In the genomic region with DNA sequence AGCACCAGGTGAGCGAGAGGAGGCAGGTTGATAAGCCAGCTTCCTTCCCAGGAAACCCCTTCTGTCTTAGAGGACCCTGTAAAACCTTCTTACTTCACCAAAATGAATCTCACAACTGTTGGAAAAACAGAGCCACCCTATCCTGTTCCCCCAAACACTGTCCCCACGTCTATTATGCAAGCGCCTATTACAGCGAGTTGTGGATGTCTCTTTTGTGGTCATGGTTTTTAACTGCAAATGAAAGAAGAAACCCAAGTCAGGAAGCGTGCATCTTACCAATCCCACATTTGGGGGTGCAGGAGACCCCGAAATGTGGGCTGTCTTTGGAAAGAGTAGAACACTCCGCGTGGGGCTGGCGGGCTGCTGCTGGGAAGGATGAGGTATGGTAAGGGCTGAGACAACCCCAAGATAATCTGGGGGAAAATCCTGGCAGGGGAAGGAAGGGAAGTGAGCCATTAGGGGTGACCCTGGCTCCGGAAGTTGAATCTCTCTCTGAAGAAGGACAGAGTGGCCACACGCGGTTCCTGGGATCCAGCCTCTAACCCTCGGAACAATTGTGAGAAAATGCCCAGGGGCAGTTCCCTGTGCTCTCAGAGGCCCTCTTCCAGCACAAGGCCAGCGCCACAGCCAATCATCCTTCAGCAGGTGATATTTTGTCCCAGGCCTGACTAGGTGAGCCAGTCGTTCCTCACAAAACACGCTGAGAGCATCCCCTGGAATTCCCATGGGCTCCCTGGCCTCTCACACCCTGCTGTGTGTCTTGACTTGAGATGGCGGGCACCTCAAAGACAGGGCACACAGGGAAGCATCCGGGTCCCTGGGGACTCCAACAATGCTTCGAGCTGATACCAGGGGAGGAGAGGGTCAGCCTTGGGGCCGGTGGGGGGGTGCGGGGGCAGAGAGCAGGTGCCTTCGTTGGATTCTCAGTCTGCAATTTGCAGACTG, we compare ENCODE assay signal across 1 cellular context.
TF ChIP-seq lines count a peak whose summit lies in the region.

No MANE protein-coding gene starts in this region.

TF ChIP-seq in K562, 482 proteins besides CTCF, POLR2A, EP300 and RAD21 (continued from another document):
- TF ChIP-seq, protein P1, sequence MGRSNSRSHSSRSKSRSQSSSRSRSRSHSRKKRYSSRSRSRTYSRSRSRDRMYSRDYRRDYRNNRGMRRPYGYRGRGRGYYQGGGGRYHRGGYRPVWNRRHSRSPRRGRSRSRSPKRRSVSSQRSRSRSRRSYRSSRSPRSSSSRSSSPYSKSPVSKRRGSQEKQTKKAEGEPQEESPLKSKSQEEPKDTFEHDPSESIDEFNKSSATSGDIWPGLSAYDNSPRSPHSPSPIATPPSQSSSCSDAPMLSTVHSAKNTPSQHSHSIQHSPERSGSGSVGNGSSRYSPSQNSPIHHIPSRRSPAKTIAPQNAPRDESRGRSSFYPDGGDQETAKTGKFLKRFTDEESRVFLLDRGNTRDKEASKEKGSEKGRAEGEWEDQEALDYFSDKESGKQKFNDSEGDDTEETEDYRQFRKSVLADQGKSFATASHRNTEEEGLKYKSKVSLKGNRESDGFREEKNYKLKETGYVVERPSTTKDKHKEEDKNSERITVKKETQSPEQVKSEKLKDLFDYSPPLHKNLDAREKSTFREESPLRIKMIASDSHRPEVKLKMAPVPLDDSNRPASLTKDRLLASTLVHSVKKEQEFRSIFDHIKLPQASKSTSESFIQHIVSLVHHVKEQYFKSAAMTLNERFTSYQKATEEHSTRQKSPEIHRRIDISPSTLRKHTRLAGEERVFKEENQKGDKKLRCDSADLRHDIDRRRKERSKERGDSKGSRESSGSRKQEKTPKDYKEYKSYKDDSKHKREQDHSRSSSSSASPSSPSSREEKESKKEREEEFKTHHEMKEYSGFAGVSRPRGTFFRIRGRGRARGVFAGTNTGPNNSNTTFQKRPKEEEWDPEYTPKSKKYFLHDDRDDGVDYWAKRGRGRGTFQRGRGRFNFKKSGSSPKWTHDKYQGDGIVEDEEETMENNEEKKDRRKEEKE (IDR thresholded peaks at IDR 0.05; ENCODE audit: borderline replicate concordance in 1 of 2, control insufficient read depth in 1 of 2, low read depth in 2 of 2, low read length in 1 of 2), result no peak
- TF ChIP-seq CTBP1 (IDR thresholded peaks at IDR 0.05; ENCODE audit: borderline replicate concordance) (peak; percentile 30; the same call in 1 of the 2 replicates), NONO (IDR thresholded peaks at IDR 0.05; ENCODE audit: low read depth in 2 of 2, low read length in 1 of 2) (no peak), ZBTB7A (IDR thresholded peaks at IDR 0.05; ENCODE audit: borderline replicate concordance, control insufficient read depth, low read depth, low read length) (peak; percentile 22; the same call in 1 of the 2 replicates), MTF1 (CRISPR knock-in tag; IDR thresholded peaks at IDR 0.05; ENCODE audit: borderline replicate concordance) (0 out of 2 replicates have a peak, but pooled peaks have one; percentile 6)
